ENCODE assay signal across 10 cellular contexts in genomic region chr22:27668828-27669797, GRCh38.
DNase-seq lines count a peak whose midpoint lies in the region; ATAC-seq, FAIRE-seq and TF ChIP-seq lines count a peak whose summit lies in the region.
"Had no signal": no experiment of that assay in that cellular context is flagged by ENCODE, and none has a peak within 500 bp of the region (broad histone marks: within the 10 kb centered on the region; RNA-seq: fewer than 3 reads in every experiment).

No MANE protein-coding gene starts in this region.

- no peak for TF ChIP-seq EP300 in A549 (IDR thresholded peaks at IDR 0.05)

- POLR2A ChIA-PET in A549 (lab: Yijun Ruan, JAX): no interaction called here

- TF ChIP-seq RAD21 in A549 (conservative IDR thresholded peaks at IDR 0.05 in 1 of 2, IDR thresholded peaks at IDR 0.05 in 1 of 2): no peak

- peak; percentile 58 to 87 for DNase-seq in A549 (ENCODE audit: low read depth in 1 of 2, low spot score in 1 of 2)
- DNase-seq in LHCN-M2 (ENCODE audit: low read depth): peak; percentile 98
- DNase-seq in amniotic epithelial cell (ENCODE audit: low read depth): peak; percentile 86
- peak; percentile 44 for DNase-seq in left kidney (ENCODE audit: low read depth, low spot score)
- DNase-seq in effector CD4-positive, alpha-beta T cell: no peak
- DNase-seq in kidney glomerular epithelial cell (lab: John Stamatoyannopoulos, UW): no peak
- DNase-seq: C1 segment of cervical spinal cord had no signal

- H3K27ac ChIP-seq in A549: peak overlapping the region; percentile 64 to 83

- peaks cover 26% of the 10 kb centered on the region for H3K4me1 ChIP-seq in A549

- TF ChIP-seq CTCF in A549 (IDR thresholded peaks at IDR 0.05): no peak

- no peak for TF ChIP-seq POLR2A in A549 (IDR thresholded peaks at IDR 0.05; ENCODE audit: low read length)

- ATAC-seq in A549: peak; percentile 90 to 98
- ATAC-seq in HG03521 (IDR thresholded peaks at IDR 0.05; ENCODE audit: unreplicated experiment): no peak
- no peak for ATAC-seq in HG02759 (IDR thresholded peaks at IDR 0.05; ENCODE audit: unreplicated experiment)

- 54% methylated on average over 2 of the region's 7 CpGs for WGBS in A549 (ENCODE audit: missing lambda C conversion rate)

- H3K4me2 ChIP-seq in A549: peak overlapping the region; percentile 48

- no peak overlapping the region for H3K4me3 ChIP-seq in A549

- FAIRE-seq in A549 (lab: Jason Lieb, UNC): no peak
- FAIRE-seq: TTC549 had no signal

- CTCF ChIA-PET in A549 (lab: Yijun Ruan, JAX): no interaction called here

- no peaks in the 10 kb centered on the region for H3K9me3 ChIP-seq in A549

TF ChIP-seq in A549, 52 proteins besides CTCF, POLR2A, EP300 and RAD21:
- no peak for TF ChIP-seq FOSL2 (IDR thresholded peaks at IDR 0.05)
- peak; percentile 56; the same call in 1 of the 2 replicates for TF ChIP-seq FOSL2 (CRISPR knock-in tag; IDR thresholded peaks at IDR 0.05)
- TF ChIP-seq EHMT2 (IDR thresholded peaks at IDR 0.05; ENCODE audit: low read depth): no peak
- TF ChIP-seq USF2 (IDR thresholded peaks at IDR 0.05): peak; percentile 65
- TF ChIP-seq PBX3 (IDR thresholded peaks at IDR 0.05): no peak
- TF ChIP-seq HOXA7 (CRISPR knock-in tag; IDR thresholded peaks at IDR 0.05): no peak
- no peak for TF ChIP-seq CHD2 (IDR thresholded peaks at IDR 0.05; ENCODE audit: low read length, partially characterized antibody)
- TF ChIP-seq ESRRA (IDR thresholded peaks at IDR 0.05; ENCODE audit: borderline replicate concordance, low read length): 0 out of 2 replicates have a peak, but pooled peaks have one; percentile 19
- no peak for TF ChIP-seq POLR2AphosphoS2 (conservative IDR thresholded peaks at IDR 0.05; ENCODE audit: low read length)
- TF ChIP-seq BHLHE40 (IDR thresholded peaks at IDR 0.05; ENCODE audit: low read depth, low read length): no peak
- peak; percentile 67 for TF ChIP-seq ZFP36 (IDR thresholded peaks at IDR 0.05; ENCODE audit: borderline replicate concordance, partially characterized antibody)
TF ChIP-seq in A549: peak in this region for 4.

Comparison
In these comparisons a context has a peak if more than half of its experiments do, and no peak if none do; other contexts are left out.
1. ATAC-seq: peak in A549 (2 of 2); none in HG03521 (single experiment) and HG02759 (single experiment).
2. DNase-seq: peak in A549 (2 of 2), LHCN-M2 (single experiment), amniotic epithelial cell (single experiment) and left kidney (single experiment); none in effector CD4-positive, alpha-beta T cell (single experiment) and kidney glomerular epithelial cell (single experiment).